1 cellular context compared by ENCODE assay signal in the genomic region with DNA sequence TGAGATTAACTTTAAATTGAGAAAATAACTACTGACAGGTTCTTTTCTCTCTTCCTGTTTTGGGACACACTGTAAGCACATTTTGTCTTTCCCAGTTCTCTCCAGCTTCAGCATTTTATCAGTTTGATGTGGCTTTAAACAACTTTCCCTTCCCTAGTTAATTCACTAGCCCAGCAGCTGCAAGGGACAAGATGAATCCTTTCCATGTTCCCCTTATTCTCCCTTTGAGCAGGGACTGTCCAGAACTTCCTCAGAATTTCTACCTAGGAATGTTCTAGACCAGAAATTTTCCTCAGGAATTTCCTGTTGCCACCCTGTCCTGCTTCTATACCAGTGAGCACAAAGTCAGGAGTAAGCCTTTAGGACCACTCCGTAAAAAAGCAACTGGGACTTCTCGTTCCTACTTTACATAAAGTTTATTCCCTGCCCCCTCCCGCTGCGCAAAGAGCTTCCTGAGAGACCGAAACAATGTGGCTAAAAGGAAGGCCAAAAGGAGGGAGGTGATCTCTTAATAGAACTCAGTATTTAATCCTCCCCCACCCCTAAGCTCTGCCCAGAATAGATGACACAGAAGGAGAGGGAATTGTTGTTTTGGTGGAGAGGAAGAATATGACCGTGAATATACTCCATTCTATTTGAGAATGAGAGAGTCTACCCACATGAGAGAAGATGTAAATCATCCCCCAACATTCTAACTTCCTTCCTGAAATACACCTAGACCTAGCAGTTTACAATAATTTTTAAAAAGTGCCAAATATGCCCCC.
TF ChIP-seq lines count a peak whose summit lies in the region.

No MANE protein-coding gene starts in this region.

TF ChIP-seq in WTC11, 78 proteins besides CTCF, POLR2A, EP300 and RAD21 (continued from another document):
- TF ChIP-seq AFF4 (CRISPR knock-in tag; IDR thresholded peaks at IDR 0.05; ENCODE audit: borderline replicate concordance) (no peak), GRHL2 (CRISPR knock-in tag; IDR thresholded peaks at IDR 0.05; ENCODE audit: insufficient replicate concordance, severe bottlenecking) (no peak), ZNF281 (CRISPR knock-in tag; IDR thresholded peaks at IDR 0.05) (no peak), SMAD4 (CRISPR knock-in tag; IDR thresholded peaks at IDR 0.05) (no peak), KAT7 (CRISPR knock-in tag; IDR thresholded peaks at IDR 0.05; ENCODE audit: borderline replicate concordance) (no peak)
- TF ChIP-seq, protein P1, sequence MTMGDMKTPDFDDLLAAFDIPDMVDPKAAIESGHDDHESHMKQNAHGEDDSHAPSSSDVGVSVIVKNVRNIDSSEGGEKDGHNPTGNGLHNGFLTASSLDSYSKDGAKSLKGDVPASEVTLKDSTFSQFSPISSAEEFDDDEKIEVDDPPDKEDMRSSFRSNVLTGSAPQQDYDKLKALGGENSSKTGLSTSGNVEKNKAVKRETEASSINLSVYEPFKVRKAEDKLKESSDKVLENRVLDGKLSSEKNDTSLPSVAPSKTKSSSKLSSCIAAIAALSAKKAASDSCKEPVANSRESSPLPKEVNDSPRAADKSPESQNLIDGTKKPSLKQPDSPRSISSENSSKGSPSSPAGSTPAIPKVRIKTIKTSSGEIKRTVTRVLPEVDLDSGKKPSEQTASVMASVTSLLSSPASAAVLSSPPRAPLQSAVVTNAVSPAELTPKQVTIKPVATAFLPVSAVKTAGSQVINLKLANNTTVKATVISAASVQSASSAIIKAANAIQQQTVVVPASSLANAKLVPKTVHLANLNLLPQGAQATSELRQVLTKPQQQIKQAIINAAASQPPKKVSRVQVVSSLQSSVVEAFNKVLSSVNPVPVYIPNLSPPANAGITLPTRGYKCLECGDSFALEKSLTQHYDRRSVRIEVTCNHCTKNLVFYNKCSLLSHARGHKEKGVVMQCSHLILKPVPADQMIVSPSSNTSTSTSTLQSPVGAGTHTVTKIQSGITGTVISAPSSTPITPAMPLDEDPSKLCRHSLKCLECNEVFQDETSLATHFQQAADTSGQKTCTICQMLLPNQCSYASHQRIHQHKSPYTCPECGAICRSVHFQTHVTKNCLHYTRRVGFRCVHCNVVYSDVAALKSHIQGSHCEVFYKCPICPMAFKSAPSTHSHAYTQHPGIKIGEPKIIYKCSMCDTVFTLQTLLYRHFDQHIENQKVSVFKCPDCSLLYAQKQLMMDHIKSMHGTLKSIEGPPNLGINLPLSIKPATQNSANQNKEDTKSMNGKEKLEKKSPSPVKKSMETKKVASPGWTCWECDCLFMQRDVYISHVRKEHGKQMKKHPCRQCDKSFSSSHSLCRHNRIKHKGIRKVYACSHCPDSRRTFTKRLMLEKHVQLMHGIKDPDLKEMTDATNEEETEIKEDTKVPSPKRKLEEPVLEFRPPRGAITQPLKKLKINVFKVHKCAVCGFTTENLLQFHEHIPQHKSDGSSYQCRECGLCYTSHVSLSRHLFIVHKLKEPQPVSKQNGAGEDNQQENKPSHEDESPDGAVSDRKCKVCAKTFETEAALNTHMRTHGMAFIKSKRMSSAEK (CRISPR knock-in tag; IDR thresholded peaks at IDR 0.05; ENCODE audit: borderline replicate concordance): no peak
